In genomic region chr7:130994378-130995115, GRCh38 we compare ENCODE assay signal across 8 cellular contexts.
DNase-seq lines count a peak whose midpoint lies in the region; ATAC-seq and TF ChIP-seq lines count a peak whose summit lies in the region.

No MANE protein-coding gene starts in this region.

- peak overlapping the region; percentile 90 for H3K27ac Mint-ChIP-seq in stimulated activated naive CD8-positive, alpha-beta T cell treated with anti-CD3 and anti-CD28 coated beads, Interleukin-15, Interleukin-2, amounts not matched to agents 100 ng/mL and 50 ng/mL, for 24 hours
- peak overlapping the region in 8 of 9 donors; percentile 50 to 88 (median 82) for H3K27ac Mint-ChIP-seq in naive thymus-derived CD4-positive, alpha-beta T cell

- peaks cover 64% of the 10 kb centered on the region for H3K4me1 Mint-ChIP-seq in stimulated activated naive CD8-positive, alpha-beta T cell treated with anti-CD3 and anti-CD28 coated beads, Interleukin-15, Interleukin-2, amounts not matched to agents 100 ng/mL and 50 ng/mL, for 24 hours (ENCODE audit: low read depth)
- H3K4me1 Mint-ChIP-seq in naive thymus-derived CD4-positive, alpha-beta T cell: peaks cover 66 to 91% (median 86%) of the 10 kb centered on the region in 7 donors

- no peak for TF ChIP-seq CTCF in epithelial cell of esophagus (IDR thresholded peaks at IDR 0.05; ENCODE audit: insufficient read depth, low read depth, low read length, missing control alignments)

- H3K4me3 ChIP-seq in epithelial cell of esophagus (ENCODE audit: low read length): no peak overlapping the region
- H3K4me3 ChIP-seq in naive thymus-derived CD4-positive, alpha-beta T cell (ENCODE audit: low read length): no peak overlapping the region

- intact Hi-C loops in naive thymus-derived CD4-positive, alpha-beta T cell (cut with micrococcal nuclease): no loop called here

- no peaks in the 10 kb centered on the region for H3K27me3 Mint-ChIP-seq in stimulated activated naive CD8-positive, alpha-beta T cell treated with anti-CD3 and anti-CD28 coated beads, Interleukin-15, Interleukin-2, amounts not matched to agents 100 ng/mL and 50 ng/mL, for 24 hours
- H3K27me3 Mint-ChIP-seq in naive thymus-derived CD4-positive, alpha-beta T cell: no peaks in the 10 kb centered on the region

- DNase-seq in stimulated activated naive CD8-positive, alpha-beta T cell treated with anti-CD3 and anti-CD28 coated beads, Interleukin-15, Interleukin-2, amounts not matched to agents 100 U/mL and 50 U/mL, for 24 hours: no peak
- DNase-seq in epithelial cell of esophagus (ENCODE audit: low read depth) (peak; percentile 64), NCI-H2029 (lab: John Stamatoyannopoulos, UW) (no peak), DMS153 treated with DMSO at 0.1 percent for 48 hours (lab: John Stamatoyannopoulos, UW; ENCODE audit: unreplicated experiment) (no peak), NCI-H446 (lab: John Stamatoyannopoulos, UW) (no peak)
- no peak for DNase-seq in naive thymus-derived CD4-positive, alpha-beta T cell

- peak overlapping the region; percentile 25 for H3K4me3 Mint-ChIP-seq in stimulated activated naive CD8-positive, alpha-beta T cell treated with anti-CD3 and anti-CD28 coated beads, Interleukin-15, Interleukin-2, amounts not matched to agents 100 ng/mL and 50 ng/mL, for 24 hours
- peak overlapping the region in 8 of 10 donors; percentile 8 to 72 (median 52) for H3K4me3 Mint-ChIP-seq in naive thymus-derived CD4-positive, alpha-beta T cell

- peaks cover 11% of the 10 kb centered on the region for H3K36me3 Mint-ChIP-seq in stimulated activated naive CD8-positive, alpha-beta T cell treated with anti-CD3 and anti-CD28 coated beads, Interleukin-15, Interleukin-2, amounts not matched to agents 100 ng/mL and 50 ng/mL, for 24 hours (ENCODE audit: low read depth)
- H3K36me3 Mint-ChIP-seq in naive thymus-derived CD4-positive, alpha-beta T cell: peaks cover 0 to 13% (median 3%) of the 10 kb centered on the region in 5 donors

- H3K9me3 Mint-ChIP-seq in stimulated activated naive CD8-positive, alpha-beta T cell treated with anti-CD3 and anti-CD28 coated beads, Interleukin-15, Interleukin-2, amounts not matched to agents 100 ng/mL and 50 ng/mL, for 24 hours: no peaks in the 10 kb centered on the region
- no peaks in the 10 kb centered on the region for H3K9me3 Mint-ChIP-seq in naive thymus-derived CD4-positive, alpha-beta T cell

- H3K9me3 ChIP-seq in naive thymus-derived CD4-positive, alpha-beta T cell (ENCODE audit: control insufficient read depth in 2 of 3, low read length in 3 of 3): no peaks in the 10 kb centered on the region

- POLR2A ChIA-PET in naive thymus-derived CD4-positive, alpha-beta T cell (lab: Charles Lee): interaction anchor here (0.6 to 1.2 kb wide), 3 partner anchors 10 to 110 kb away, joined by 3 to 4 read pairs (median 3); no protein-coding TSS in a partner anchor

- H3K27ac ChIP-seq in naive thymus-derived CD4-positive, alpha-beta T cell (ENCODE audit: low read depth, low read length): peak overlapping the region; percentile 54

- H3K4me1 ChIP-seq in naive thymus-derived CD4-positive, alpha-beta T cell (ENCODE audit: control insufficient read depth in 2 of 2, insufficient read depth in 2 of 2, low read length in 2 of 2): peaks cover 46 to 70% of the 10 kb centered on the region in 2 donors

- CTCF ChIA-PET in naive thymus-derived CD4-positive, alpha-beta T cell (lab: Charles Lee): interaction anchor here (0.6 to 3.2 kb wide), 4 partner anchors 12 to 196 kb away, joined by 3 to 17 read pairs (median 4); no protein-coding TSS in a partner anchor

- H3K27me3 ChIP-seq in naive thymus-derived CD4-positive, alpha-beta T cell (ENCODE audit: control insufficient read depth in 2 of 2, insufficient read depth in 2 of 2, low read length in 2 of 2): no peaks in the 10 kb centered on the region

- no peak for ATAC-seq in stimulated activated naive CD8-positive, alpha-beta T cell treated with anti-CD3 and anti-CD28 coated beads, Interleukin-15, Interleukin-2, amounts not matched to agents 100 U/mL and 50 U/mL, for 24 hours
- ATAC-seq in naive thymus-derived CD4-positive, alpha-beta T cell: no peak
- ATAC-seq in GM18873 (IDR thresholded peaks at IDR 0.05; ENCODE audit: low FRiP score, unreplicated experiment): no peak

- no peaks in the 10 kb centered on the region for H3K36me3 ChIP-seq in naive thymus-derived CD4-positive, alpha-beta T cell (ENCODE audit: control insufficient read depth in 2 of 3, insufficient read depth in 3 of 3, low read length in 3 of 3)
